ENCODE assay signal across 23 cellular contexts in the genomic region with DNA sequence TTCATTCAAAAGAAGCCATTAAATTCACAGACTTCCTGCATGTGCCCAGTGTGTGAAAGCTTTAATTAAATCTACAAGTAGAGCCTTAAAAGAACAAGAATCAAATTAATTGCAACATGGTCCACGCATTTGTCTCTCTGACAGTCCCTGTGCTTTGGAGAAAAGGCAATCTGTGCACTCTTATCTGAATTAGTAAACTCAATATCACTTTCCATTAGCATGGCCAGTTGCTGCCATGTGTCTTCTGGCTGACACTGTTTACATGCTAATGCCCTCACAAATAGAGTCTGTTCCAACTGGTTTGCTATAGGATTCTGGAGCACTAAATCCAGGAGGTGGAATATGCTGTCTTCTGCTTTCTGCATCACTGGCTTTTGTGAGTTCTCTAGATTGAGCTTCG.
"Had no signal": no experiment of that assay in that cellular context is flagged by ENCODE, and none has a peak within 500 bp of the region (broad histone marks: within the 10 kb centered on the region; RNA-seq: fewer than 3 reads in every experiment).

No MANE protein-coding gene starts in this region.

- FAIRE-seq: astrocyte, urothelium cell line had no signal

- DNase-seq: activated CD4-positive, alpha-beta memory T cell treated with anti-CD3 and anti-CD28 coated beads for 36 hours; activated CD4-positive, alpha-beta T cell treated with anti-CD3 and anti-CD28 coated beads, Interleukin-2, amount 10 ng/mL, durations not matched to agents 24 days and 14 days; activated CD4-positive, CD25-positive, alpha-beta regulatory T cell treated with anti-CD3 and anti-CD28 coated beads, Interleukin-2, amount 50 U/mL, for 72 hours; activated CD8-positive, alpha-beta memory T cell treated with anti-CD3 and anti-CD28 coated beads, Interleukin-2, amount 50 U/mL, for 4 hours; activated gamma-delta T cell treated with Interleukin-2 at 50 U/mL for 16 hours; activated naive CD4-positive, alpha-beta T cell treated with anti-CD3 and anti-CD28 coated beads, Interleukin-2, amount 50 U/mL, for 16 hours; activated T-cell treated with anti-CD3 and anti-CD28 coated beads, Interleukin-2, amount 50 U/mL, for 24 hours; amniotic stem cell; central memory CD4-positive, alpha-beta T cell; endodermal cell; foreskin fibroblast; heart right ventricle; kidney glomerular epithelial cell; left lung; mesendoderm; ovary; stimulated activated naive CD8-positive, alpha-beta T cell treated with anti-CD3 and anti-CD28 coated beads, Interleukin-15, Interleukin-2, amounts not matched to agents 100 U/mL and 50 U/mL, for 24 hours; T-helper 17 cell; T1000 had no signal

- H3K36me3 ChIP-seq: heart right ventricle, left lung, ovary, thoracic aorta had no signal

- H3K4me3 ChIP-seq: heart right ventricle, left lung, lung, ovary, thoracic aorta had no signal

- H3K27me3 ChIP-seq: heart right ventricle, left lung, ovary had no signal
